In the genomic region with DNA sequence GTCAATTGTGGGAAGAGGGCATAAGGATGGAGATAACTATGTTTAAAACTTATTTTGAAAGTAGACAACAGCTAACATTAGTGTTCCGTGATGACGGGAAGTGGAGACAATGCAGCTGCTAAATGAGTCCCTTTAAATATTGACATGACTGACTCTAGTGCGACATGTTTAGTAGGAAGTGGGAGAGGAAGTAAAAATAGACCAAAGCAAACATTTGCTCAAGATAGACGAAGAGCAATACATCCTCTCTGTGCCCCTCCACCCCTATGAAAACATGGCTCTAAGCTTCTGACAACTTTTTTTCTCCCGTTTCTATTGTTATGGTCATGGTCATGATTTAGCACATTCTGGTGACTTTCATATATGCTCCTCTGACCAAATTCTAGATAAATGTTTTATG, we compare ENCODE assay signal across 7 cellular contexts. TPM values are rescaled to one million over a fixed set of nuclear protein-coding genes. Genes with fewer than 3 reads are reported as not detected.
DNase-seq lines count a peak whose midpoint lies in the region; ATAC-seq, FAIRE-seq and TF ChIP-seq lines count a peak whose summit lies in the region.

No MANE protein-coding gene starts in this region.

- no peak overlapping the region for H3K4me3 ChIP-seq in pancreas

- H3K36me3 Mint-ChIP-seq in activated CD8-positive, alpha-beta T cell treated with anti-CD3 and anti-CD28 coated beads for 36 hours (ENCODE audit: low read depth) = peaks cover 2% of the 10 kb centered on the region

- no peak for FAIRE-seq in pancreas (lab: Jason Lieb, UNC)

- no peaks in the 10 kb centered on the region for H3K27me3 ChIP-seq in pancreas

- no peaks in the 10 kb centered on the region for H3K9me3 Mint-ChIP-seq in activated CD8-positive, alpha-beta T cell treated with anti-CD3 and anti-CD28 coated beads for 36 hours

- H3K4me1 Mint-ChIP-seq in activated CD8-positive, alpha-beta T cell treated with anti-CD3 and anti-CD28 coated beads for 36 hours (ENCODE audit: low read depth) = peaks cover 35% of the 10 kb centered on the region

- H3K36me3 ChIP-seq in pancreas = no peaks in the 10 kb centered on the region

- no peak for TF ChIP-seq CTCF in activated CD8-positive, alpha-beta T cell treated with anti-CD3 and anti-CD28 coated beads for 36 hours (IDR thresholded peaks at IDR 0.05)
- no peak for TF ChIP-seq CTCF in pancreas (IDR thresholded peaks at IDR 0.05)
- TF ChIP-seq CTCF in GM10248 (IDR thresholded peaks at IDR 0.05; ENCODE audit: control extremely low read depth, extremely low read depth, low read depth, missing control alignments) = no peak

- WGBS in pancreas, 2 donors = 15% methylated on average over 5 of the region's 5 CpGs

- intact Hi-C loops in activated CD8-positive, alpha-beta T cell treated with anti-CD3 and anti-CD28 coated beads for 36 hours (cut with micrococcal nuclease) = loop anchor here (10.0 kb wide), 3 partner anchors 109 to 439 kb away; no protein-coding TSS in a partner anchor
- intact Hi-C loops in pancreas (cut with DNase I) = loop anchor here in 1 of 3 donors (10.0 kb wide), 1 partner anchor 359 kb away; the partner anchor contains the start of gene IVNS1ABP

- CTCF ChIA-PET in activated CD8-positive, alpha-beta T cell treated with anti-CD3 and anti-CD28 coated beads for 36 hours (lab: Charles Lee) = interaction anchor here (0.8 to 1.8 kb wide), 5 partner anchors 22 to 869 kb away, joined by 3 to 7 read pairs (median 3); partner anchors contain the start of gene IVNS1ABP
- CTCF ChIA-PET in GM10248 (lab: Yijun Ruan, JAX) = interaction anchor here (0.6 to 0.9 kb wide), 4 partner anchors 9 to 392 kb away, joined by 3 to 4 read pairs (median 3); no protein-coding TSS in a partner anchor

- ATAC-seq in GM18909 (IDR thresholded peaks at IDR 0.05; ENCODE audit: poor library complexity, unreplicated experiment) (peak; percentile 79), HG02885 (IDR thresholded peaks at IDR 0.05; ENCODE audit: poor library complexity, unreplicated experiment) (peak; percentile 68), pancreas (peak in 3 of 4 donors; percentile 67 to 77 (median 72)), HG03457 (IDR thresholded peaks at IDR 0.05; ENCODE audit: unreplicated experiment) (no peak)
- peak; percentile 60 for ATAC-seq in activated CD8-positive, alpha-beta T cell treated with anti-CD3 and anti-CD28 coated beads for 36 hours

- H3K27me3 Mint-ChIP-seq in activated CD8-positive, alpha-beta T cell treated with anti-CD3 and anti-CD28 coated beads for 36 hours = no peaks in the 10 kb centered on the region

- peak overlapping the region in 1 of 4 donors; percentile 5 for H3K27ac ChIP-seq in pancreas

- H3K4me3 Mint-ChIP-seq in activated CD8-positive, alpha-beta T cell treated with anti-CD3 and anti-CD28 coated beads for 36 hours = peak overlapping the region; percentile 34

- H3K27ac Mint-ChIP-seq in activated CD8-positive, alpha-beta T cell treated with anti-CD3 and anti-CD28 coated beads for 36 hours = peak overlapping the region; percentile 47

- peaks cover 0 to 15% (median 14%) of the 10 kb centered on the region in 3 donors for H3K4me1 ChIP-seq in pancreas

- no peaks in the 10 kb centered on the region for H3K9me3 ChIP-seq in pancreas

- DNase-seq in activated CD8-positive, alpha-beta T cell treated with anti-CD3 and anti-CD28 coated beads for 36 hours = no peak
- DNase-seq in pancreas (peak in 1 of 6 donors; percentile 22), GM10248 (ENCODE audit: extremely low spot score) (no peak), GOT3 (lab: John Stamatoyannopoulos, UW) (no peak)

- POLR2A ChIA-PET in activated CD8-positive, alpha-beta T cell treated with anti-CD3 and anti-CD28 coated beads for 36 hours (lab: Charles Lee) = no interaction called here
- POLR2A ChIA-PET in GM10248 (lab: Yijun Ruan, JAX) = no interaction called here

RNA-seq across cellular contexts. Expression of gene HMCN1, which starts 60.0 kb away (rescaled TPM):
- not detected for total RNA-seq in activated CD8-positive, alpha-beta T cell treated with anti-CD3 and anti-CD28 coated beads for 36 hours
- 1 to 10 TPM in 3 of 6 donors, under 1 TPM in 3; 0.41 to 4.8 (median 0.94) TPM for total RNA-seq in pancreas
- polyA plus RNA-seq in pancreas = under 1 TPM; 0.19 to 0.27 TPM
